Comparison of ENCODE assay signal across 30 cellular contexts in the genomic region with DNA sequence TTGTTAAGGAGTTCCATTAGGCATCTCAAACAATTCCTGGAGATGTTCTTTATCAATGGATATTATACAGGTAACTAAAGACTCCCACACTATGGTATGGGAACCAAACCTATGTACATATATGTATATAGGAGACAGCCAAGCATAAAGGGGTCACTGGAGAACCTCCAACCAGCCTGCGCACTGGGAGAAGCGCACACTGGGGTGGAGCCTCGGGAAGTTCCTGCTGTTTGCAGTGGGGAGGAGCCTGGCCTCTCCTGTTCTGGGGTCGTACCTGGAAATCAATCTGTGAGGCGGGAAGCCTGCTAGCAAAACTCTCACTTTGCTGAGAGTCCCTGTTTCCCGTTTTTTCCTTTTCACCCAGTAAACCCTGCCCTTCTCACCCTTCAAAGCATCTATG.
"Had no signal": no experiment of that assay in that cellular context is flagged by ENCODE, and none has a peak within 500 bp of the region (broad histone marks: within the 10 kb centered on the region; RNA-seq: fewer than 3 reads in every experiment).

No MANE protein-coding gene starts in this region.

- H3K9me3 ChIP-seq: ovary, prostate gland, right lobe of liver, sigmoid colon, stomach, thoracic aorta, thyroid gland, tibial nerve, upper lobe of left lung, vagina had no signal

- DNase-seq: naive thymus-derived CD4-positive, alpha-beta T cell; natural killer cell; occipital lobe; ovary; posterior cingulate gyrus; retina; right cardiac atrium; right lobe of liver; sigmoid colon; small intestine; stimulated activated CD4-positive, alpha-beta T cell treated with anti-CD3 and anti-CD28 coated beads, Interleukin-15, amount 100 ng/mL, for 24 hours; stimulated activated CD4-positive, alpha-beta T cell treated with anti-CD3 and anti-CD28 coated beads, Interleukin-2, amount 100 ng/mL, for 24 hours; stimulated activated CD4-positive, alpha-beta T cell treated with anti-CD3 and anti-CD28 coated beads, Interleukin-2, amount 100 ng/mL, for 48 hours; stimulated activated CD4-positive, alpha-beta T cell treated with anti-CD3 and anti-CD28 coated beads, Interleukin-4, amount 100 ng/mL, for 24 hours; stimulated activated naive B cell treated with anti-CD40 and anti-IgM and Interleukin-4, amounts not matched to agents 10 μg/mL and 1 μg/mL and 100 μg/mL, for 72 hours; stimulated activated naive CD4-positive, alpha-beta T cell treated with Interleukin-2 at 50 U/mL for 16 hours; stomach; thyroid gland; trophoblast cell; upper lobe of left lung had no signal

- H3K27ac Mint-ChIP-seq: naive thymus-derived CD4-positive, alpha-beta T cell; natural killer cell; nephron; stimulated activated effector memory CD8-positive, alpha-beta T cell treated with anti-CD3 and anti-CD28 coated beads, Interleukin-12 subunit alpha, Interleukin-12 subunit beta, amount 100 ng/mL, for 72 hours; stimulated activated naive B cell treated with anti-CD40 and anti-IgM and Interleukin-4, amounts not matched to agents 10 μg/mL and 1 μg/mL and 100 μg/mL, for 72 hours; stimulated activated naive CD8-positive, alpha-beta T cell treated with anti-CD3 and anti-CD28 coated beads, Interleukin-15, Interleukin-2, amounts not matched to agents 100 ng/mL and 50 ng/mL, for 24 hours had no signal

- FAIRE-seq: urothelium cell line had no signal

- H3K4me1 ChIP-seq: parathyroid adenoma, prostate gland, right lobe of liver, sigmoid colon, stomach, thyroid gland, tibial nerve, upper lobe of left lung, vagina had no signal

- H3K4me1 Mint-ChIP-seq: naive thymus-derived CD4-positive, alpha-beta T cell; neural crest cell; stimulated activated effector memory CD8-positive, alpha-beta T cell treated with anti-CD3 and anti-CD28 coated beads, Interleukin-12 subunit alpha, Interleukin-12 subunit beta, amount 100 ng/mL, for 72 hours; stimulated activated naive B cell treated with anti-CD40 and anti-IgM and Interleukin-4, amounts not matched to agents 10 μg/mL and 1 μg/mL and 100 μg/mL, for 72 hours had no signal

- H3K79me2 ChIP-seq: parathyroid adenoma had no signal

- H3K27me3 ChIP-seq: ovary, right lobe of liver, sigmoid colon, stomach, thyroid gland, tibial nerve, upper lobe of left lung, vagina had no signal

- H3K36me3 Mint-ChIP-seq: natural killer cell; stimulated activated effector memory CD8-positive, alpha-beta T cell treated with anti-CD3 and anti-CD28 coated beads, Interleukin-12 subunit alpha, Interleukin-12 subunit beta, amount 100 ng/mL, for 72 hours had no signal

- H3K4me3 ChIP-seq: ovary, prostate gland, right lobe of liver, sigmoid colon, stomach, thoracic aorta, thyroid gland, tibial nerve, upper lobe of left lung, vagina had no signal

- H3K4me3 Mint-ChIP-seq: naive thymus-derived CD4-positive, alpha-beta T cell; natural killer cell; nephron; neural crest cell; stimulated activated effector memory CD8-positive, alpha-beta T cell treated with anti-CD3 and anti-CD28 coated beads, Interleukin-12 subunit alpha, Interleukin-12 subunit beta, amount 100 ng/mL, for 72 hours; stimulated activated naive B cell treated with anti-CD40 and anti-IgM and Interleukin-4, amounts not matched to agents 10 μg/mL and 1 μg/mL and 100 μg/mL, for 72 hours; stimulated activated naive CD8-positive, alpha-beta T cell treated with anti-CD3 and anti-CD28 coated beads, Interleukin-15, Interleukin-2, amounts not matched to agents 100 ng/mL and 50 ng/mL, for 24 hours had no signal

- H3K27me3 Mint-ChIP-seq: stimulated activated naive CD8-positive, alpha-beta T cell treated with anti-CD3 and anti-CD28 coated beads, Interleukin-15, Interleukin-2, amounts not matched to agents 100 ng/mL and 50 ng/mL, for 24 hours had no signal

- H3K9ac ChIP-seq: parathyroid adenoma had no signal

- H3K27ac ChIP-seq: ovary, parathyroid adenoma, prostate gland, right lobe of liver, sigmoid colon, stomach, thoracic aorta, thyroid gland, tibial nerve, upper lobe of left lung, vagina had no signal

- H3K36me3 ChIP-seq: ovary, prostate gland, right lobe of liver, sigmoid colon, stomach, thoracic aorta, thyroid gland, tibial nerve, upper lobe of left lung, vagina had no signal

- H2AFZ ChIP-seq: parathyroid adenoma had no signal

- ATAC-seq: naive thymus-derived CD4-positive, alpha-beta T cell; natural killer cell; right cardiac atrium; right lobe of liver; stimulated activated effector memory CD8-positive, alpha-beta T cell treated with anti-CD3 and anti-CD28 coated beads, Interleukin-12 subunit alpha, Interleukin-12 subunit beta, amount 100 ng/mL, for 72 hours; stimulated activated naive B cell treated with anti-CD40 and anti-IgM and Interleukin-4, amounts not matched to agents 10 μg/mL and 1 μg/mL and 100 μg/mL, for 72 hours had no signal

- H3K9me3 Mint-ChIP-seq: naive thymus-derived CD4-positive, alpha-beta T cell; natural killer cell; nephron; neural crest cell; stimulated activated naive B cell treated with anti-CD40 and anti-IgM and Interleukin-4, amounts not matched to agents 10 μg/mL and 1 μg/mL and 100 μg/mL, for 72 hours; stimulated activated naive CD8-positive, alpha-beta T cell treated with anti-CD3 and anti-CD28 coated beads, Interleukin-15, Interleukin-2, amounts not matched to agents 100 ng/mL and 50 ng/mL, for 24 hours had no signal
